Comparison of ENCODE assay signal across 1 cellular context in genomic region chr12:12487490-12487889, GRCh38.
TF ChIP-seq lines count a peak whose summit lies in the region.

No MANE protein-coding gene starts in this region.

TF ChIP-seq in GM23338, 12 proteins besides CTCF, POLR2A, EP300 and RAD21 (continued from another document):
- no peak for TF ChIP-seq ZNF462 (CRISPR knock-in tag; IDR thresholded peaks at IDR 0.05)
TF ChIP-seq in GM23338: peak in this region for 0.
